ENCODE assay signal across 1 cellular context in genomic region chr1:31509124-31510072, GRCh38.
TF ChIP-seq lines count a peak whose summit lies in the region.

No MANE protein-coding gene starts in this region.

TF ChIP-seq in HepG2, 621 proteins besides CTCF, POLR2A, EP300 and RAD21 (continued from another document and continues in another):
- TF ChIP-seq, protein P1, sequence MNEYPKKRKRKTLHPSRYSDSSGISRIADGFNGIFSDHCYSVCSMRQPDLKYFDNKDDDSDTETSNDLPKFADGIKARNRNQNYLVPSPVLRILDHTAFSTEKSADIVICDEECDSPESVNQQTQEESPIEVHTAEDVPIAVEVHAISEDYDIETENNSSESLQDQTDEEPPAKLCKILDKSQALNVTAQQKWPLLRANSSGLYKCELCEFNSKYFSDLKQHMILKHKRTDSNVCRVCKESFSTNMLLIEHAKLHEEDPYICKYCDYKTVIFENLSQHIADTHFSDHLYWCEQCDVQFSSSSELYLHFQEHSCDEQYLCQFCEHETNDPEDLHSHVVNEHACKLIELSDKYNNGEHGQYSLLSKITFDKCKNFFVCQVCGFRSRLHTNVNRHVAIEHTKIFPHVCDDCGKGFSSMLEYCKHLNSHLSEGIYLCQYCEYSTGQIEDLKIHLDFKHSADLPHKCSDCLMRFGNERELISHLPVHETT (CRISPR knock-in tag; conservative IDR thresholded peaks at IDR 0.05): 0 out of 2 replicates have a peak, but pooled peaks have one; percentile 45
- TF ChIP-seq ZNF207 (IDR thresholded peaks at IDR 0.05; ENCODE audit: borderline replicate concordance) (no peak), ZNF724P (CRISPR knock-in tag; IDR thresholded peaks at IDR 0.05; ENCODE audit: borderline replicate concordance) (no peak), ZNF101 (CRISPR knock-in tag; IDR thresholded peaks at IDR 0.05; ENCODE audit: borderline replicate concordance, low read depth) (no peak), DZIP1 (CRISPR knock-in tag; IDR thresholded peaks at IDR 0.05) (no peak), PHB2 (IDR thresholded peaks at IDR 0.05; ENCODE audit: partially characterized antibody) (no peak), ZNF329 (CRISPR knock-in tag; IDR thresholded peaks at IDR 0.05; ENCODE audit: low read depth) (no peak), ZBTB38 (CRISPR knock-in tag; IDR thresholded peaks at IDR 0.05) (peak; percentile 97), ZNF382 (CRISPR knock-in tag; IDR thresholded peaks at IDR 0.05; ENCODE audit: borderline replicate concordance) (no peak), YY1 (IDR thresholded peaks at IDR 0.05; ENCODE audit: insufficient read depth, insufficient replicate concordance, low read depth, low read length) (peak; percentile 72), CHD4 (IDR thresholded peaks at IDR 0.05; ENCODE audit: borderline replicate concordance, low read length) (no peak), BRD4 (CRISPR knock-in tag; IDR thresholded peaks at IDR 0.05) (peak; percentile 85), ZBTB46 (CRISPR knock-in tag; IDR thresholded peaks at IDR 0.05; ENCODE audit: borderline replicate concordance) (no peak), TFAP4 (IDR thresholded peaks at IDR 0.05; ENCODE audit: borderline replicate concordance, low read depth) (peak; percentile 72; the same call in 1 of the 2 replicates), REST (IDR thresholded peaks at IDR 0.05; ENCODE audit: borderline replicate concordance in 1 of 2, low read depth in 1 of 2, low read length in 2 of 2) (no peak; a peak in 1 of 4 replicates), FOXJ3 (CRISPR knock-in tag; IDR thresholded peaks at IDR 0.05; ENCODE audit: borderline replicate concordance) (peak; percentile 73; the same call in 1 of the 2 replicates), HDAC1 (CRISPR knock-in tag; IDR thresholded peaks at IDR 0.05) (peak; percentile 85), ZBTB21 (CRISPR knock-in tag; IDR thresholded peaks at IDR 0.05) (0 out of 2 replicates have a peak, but pooled peaks have one; percentile 42), KDM1A (CRISPR knock-in tag; IDR thresholded peaks at IDR 0.05) (peak; percentile 15; the same call in 1 of the 2 replicates), NKX3-1 (CRISPR knock-in tag; IDR thresholded peaks at IDR 0.05) (0 out of 2 replicates have a peak, but pooled peaks have one; percentile 42), FOXP1 (IDR thresholded peaks at IDR 0.05) (no peak), FOXP1 (CRISPR knock-in tag; IDR thresholded peaks at IDR 0.05) (peak; percentile 73), ZNF460 (CRISPR knock-in tag; IDR thresholded peaks at IDR 0.05; ENCODE audit: borderline replicate concordance) (no peak), GABPA (IDR thresholded peaks at IDR 0.05; ENCODE audit: low read depth, low read length) (no peak), GABPA (CRISPR knock-in tag; IDR thresholded peaks at IDR 0.05; ENCODE audit: low read depth) (peak; percentile 61), ZNF75D (CRISPR knock-in tag; IDR thresholded peaks at IDR 0.05; ENCODE audit: borderline replicate concordance) (no peak), DMAP1 (CRISPR knock-in tag; IDR thresholded peaks at IDR 0.05) (peak; percentile 54; the same call in 1 of the 2 replicates), ZMYM2 (CRISPR knock-in tag; IDR thresholded peaks at IDR 0.05) (peak; percentile 54; the same call in 1 of the 2 replicates)
- TF ChIP-seq, protein P2, sequence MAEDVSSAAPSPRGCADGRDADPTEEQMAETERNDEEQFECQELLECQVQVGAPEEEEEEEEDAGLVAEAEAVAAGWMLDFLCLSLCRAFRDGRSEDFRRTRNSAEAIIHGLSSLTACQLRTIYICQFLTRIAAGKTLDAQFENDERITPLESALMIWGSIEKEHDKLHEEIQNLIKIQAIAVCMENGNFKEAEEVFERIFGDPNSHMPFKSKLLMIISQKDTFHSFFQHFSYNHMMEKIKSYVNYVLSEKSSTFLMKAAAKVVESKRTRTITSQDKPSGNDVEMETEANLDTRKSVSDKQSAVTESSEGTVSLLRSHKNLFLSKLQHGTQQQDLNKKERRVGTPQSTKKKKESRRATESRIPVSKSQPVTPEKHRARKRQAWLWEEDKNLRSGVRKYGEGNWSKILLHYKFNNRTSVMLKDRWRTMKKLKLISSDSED (CRISPR knock-in tag; IDR thresholded peaks at IDR 0.05): no peak
- TF ChIP-seq, protein P3, sequence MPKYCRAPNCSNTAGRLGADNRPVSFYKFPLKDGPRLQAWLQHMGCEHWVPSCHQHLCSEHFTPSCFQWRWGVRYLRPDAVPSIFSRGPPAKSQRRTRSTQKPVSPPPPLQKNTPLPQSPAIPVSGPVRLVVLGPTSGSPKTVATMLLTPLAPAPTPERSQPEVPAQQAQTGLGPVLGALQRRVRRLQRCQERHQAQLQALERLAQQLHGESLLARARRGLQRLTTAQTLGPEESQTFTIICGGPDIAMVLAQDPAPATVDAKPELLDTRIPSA (CRISPR knock-in tag; IDR thresholded peaks at IDR 0.05; ENCODE audit: borderline replicate concordance): no peak
- TF ChIP-seq, protein P4, sequence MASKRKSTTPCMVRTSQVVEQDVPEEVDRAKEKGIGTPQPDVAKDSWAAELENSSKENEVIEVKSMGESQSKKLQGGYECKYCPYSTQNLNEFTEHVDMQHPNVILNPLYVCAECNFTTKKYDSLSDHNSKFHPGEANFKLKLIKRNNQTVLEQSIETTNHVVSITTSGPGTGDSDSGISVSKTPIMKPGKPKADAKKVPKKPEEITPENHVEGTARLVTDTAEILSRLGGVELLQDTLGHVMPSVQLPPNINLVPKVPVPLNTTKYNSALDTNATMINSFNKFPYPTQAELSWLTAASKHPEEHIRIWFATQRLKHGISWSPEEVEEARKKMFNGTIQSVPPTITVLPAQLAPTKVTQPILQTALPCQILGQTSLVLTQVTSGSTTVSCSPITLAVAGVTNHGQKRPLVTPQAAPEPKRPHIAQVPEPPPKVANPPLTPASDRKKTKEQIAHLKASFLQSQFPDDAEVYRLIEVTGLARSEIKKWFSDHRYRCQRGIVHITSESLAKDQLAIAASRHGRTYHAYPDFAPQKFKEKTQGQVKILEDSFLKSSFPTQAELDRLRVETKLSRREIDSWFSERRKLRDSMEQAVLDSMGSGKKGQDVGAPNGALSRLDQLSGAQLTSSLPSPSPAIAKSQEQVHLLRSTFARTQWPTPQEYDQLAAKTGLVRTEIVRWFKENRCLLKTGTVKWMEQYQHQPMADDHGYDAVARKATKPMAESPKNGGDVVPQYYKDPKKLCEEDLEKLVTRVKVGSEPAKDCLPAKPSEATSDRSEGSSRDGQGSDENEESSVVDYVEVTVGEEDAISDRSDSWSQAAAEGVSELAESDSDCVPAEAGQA (IDR thresholded peaks at IDR 0.05; ENCODE audit: low read depth): 0 out of 2 replicates have a peak, but pooled peaks have one; percentile 49
- TF ChIP-seq, protein P4 (CRISPR knock-in tag; IDR thresholded peaks at IDR 0.05; ENCODE audit: borderline replicate concordance): no peak
- TF ChIP-seq, protein P5, sequence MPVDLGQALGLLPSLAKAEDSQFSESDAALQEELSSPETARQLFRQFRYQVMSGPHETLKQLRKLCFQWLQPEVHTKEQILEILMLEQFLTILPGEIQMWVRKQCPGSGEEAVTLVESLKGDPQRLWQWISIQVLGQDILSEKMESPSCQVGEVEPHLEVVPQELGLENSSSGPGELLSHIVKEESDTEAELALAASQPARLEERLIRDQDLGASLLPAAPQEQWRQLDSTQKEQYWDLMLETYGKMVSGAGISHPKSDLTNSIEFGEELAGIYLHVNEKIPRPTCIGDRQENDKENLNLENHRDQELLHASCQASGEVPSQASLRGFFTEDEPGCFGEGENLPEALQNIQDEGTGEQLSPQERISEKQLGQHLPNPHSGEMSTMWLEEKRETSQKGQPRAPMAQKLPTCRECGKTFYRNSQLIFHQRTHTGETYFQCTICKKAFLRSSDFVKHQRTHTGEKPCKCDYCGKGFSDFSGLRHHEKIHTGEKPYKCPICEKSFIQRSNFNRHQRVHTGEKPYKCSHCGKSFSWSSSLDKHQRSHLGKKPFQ (CRISPR knock-in tag; IDR thresholded peaks at IDR 0.05; ENCODE audit: insufficient replicate concordance): peak; percentile 100
- TF ChIP-seq, protein P6, sequence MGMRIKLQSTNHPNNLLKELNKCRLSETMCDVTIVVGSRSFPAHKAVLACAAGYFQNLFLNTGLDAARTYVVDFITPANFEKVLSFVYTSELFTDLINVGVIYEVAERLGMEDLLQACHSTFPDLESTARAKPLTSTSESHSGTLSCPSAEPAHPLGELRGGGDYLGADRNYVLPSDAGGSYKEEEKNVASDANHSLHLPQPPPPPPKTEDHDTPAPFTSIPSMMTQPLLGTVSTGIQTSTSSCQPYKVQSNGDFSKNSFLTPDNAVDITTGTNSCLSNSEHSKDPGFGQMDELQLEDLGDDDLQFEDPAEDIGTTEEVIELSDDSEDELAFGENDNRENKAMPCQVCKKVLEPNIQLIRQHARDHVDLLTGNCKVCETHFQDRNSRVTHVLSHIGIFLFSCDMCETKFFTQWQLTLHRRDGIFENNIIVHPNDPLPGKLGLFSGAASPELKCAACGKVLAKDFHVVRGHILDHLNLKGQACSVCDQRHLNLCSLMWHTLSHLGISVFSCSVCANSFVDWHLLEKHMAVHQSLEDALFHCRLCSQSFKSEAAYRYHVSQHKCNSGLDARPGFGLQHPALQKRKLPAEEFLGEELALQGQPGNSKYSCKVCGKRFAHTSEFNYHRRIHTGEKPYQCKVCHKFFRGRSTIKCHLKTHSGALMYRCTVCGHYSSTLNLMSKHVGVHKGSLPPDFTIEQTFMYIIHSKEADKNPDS (CRISPR knock-in tag; IDR thresholded peaks at IDR 0.05): 0 out of 2 replicates have a peak, but pooled peaks have one; percentile 29
